ENCODE assay signal across 8 cellular contexts in genomic region chr20:41177636-41178035, GRCh38. TPM values are rescaled to one million over a fixed set of nuclear protein-coding genes. Genes with fewer than 3 reads are reported as not detected.
A peak's percentile ranks its signal among the peaks of the same experiment; 100 is the strongest.
DNase-seq lines count a peak whose midpoint lies in the region; ATAC-seq and TF ChIP-seq lines count a peak whose summit lies in the region.

No MANE protein-coding gene starts in this region.

- H3K36me3 Mint-ChIP-seq in HFFc6 (ENCODE audit: low read depth), result peaks cover 40% of the 10 kb centered on the region

- no peaks in the 10 kb centered on the region for H3K9me3 Mint-ChIP-seq in HFFc6

- H3K4me1 Mint-ChIP-seq in HFFc6 (ENCODE audit: low read depth), result peaks cover 75% of the 10 kb centered on the region

- DNase-seq in HFFc6 (peak; percentile 94), anterior cingulate cortex (lab: John Stamatoyannopoulos, UW) (peak in 31 of 58 donors; percentile 11 to 79 (median 40)), hepatic stellate cell (ENCODE audit: low spot score) (peak; percentile 96), substantia nigra (lab: John Stamatoyannopoulos, UW) (peak in 20 of 49 donors; percentile 20 to 61 (median 46)), NCI-H2171 treated with DMSO at 0.1 percent for 48 hours (lab: John Stamatoyannopoulos, UW) (no peak), middle frontal gyrus (ENCODE audit: extremely low spot score, low spot score) (no peak)
- no peak for DNase-seq in stimulated activated CD4-positive, alpha-beta T cell treated with anti-CD3 and anti-CD28 coated beads, Interleukin-4, amount 100 ng/mL, for 24 hours

- H3K4me3 Mint-ChIP-seq in HFFc6, result peak overlapping the region; percentile 68

- H3K27ac ChIP-seq in substantia nigra (ENCODE audit: low read depth, low read length, poor library complexity, severe bottlenecking), result peak overlapping the region; percentile 81

- TF ChIP-seq CTCF in HFFc6 (IDR thresholded peaks at IDR 0.05), result no peak

- H3K27me3 Mint-ChIP-seq in HFFc6 (ENCODE audit: insufficient read depth), result peaks cover 6% of the 10 kb centered on the region

- peak overlapping the region; percentile 93 for H3K27ac Mint-ChIP-seq in HFFc6

- no peak for ATAC-seq in GM18873 (IDR thresholded peaks at IDR 0.05; ENCODE audit: low FRiP score, unreplicated experiment)

RNA-seq across cellular contexts. Expression of gene PLCG1, which starts 40.3 kb away (rescaled TPM):
- 10 to 100 TPM; 44.4 to 62.1 (median 50.1) TPM for total RNA-seq in HFFc6 (2021; fragmentation: NEBNext Ultra II Directional; extraction: Animal tissue kit (Norgen Biotek cat#: 25700))

Comparison
In these comparisons a context has a peak if more than half of its experiments do, and no peak if none do; other contexts are left out.
1. DNase-seq: peak in HFFc6 (single experiment), anterior cingulate cortex (31 of 58) and hepatic stellate cell (single experiment); none in stimulated activated CD4-positive, alpha-beta T cell treated with anti-CD3 and anti-CD28 coated beads, Interleukin-4, amount 100 ng/mL, for 24 hours (single experiment), NCI-H2171 treated with DMSO at 0.1 percent for 48 hours (single experiment) and middle frontal gyrus (single experiment).